15 cellular contexts compared by ENCODE assay signal in genomic region chr3:168117853-168118313, GRCh38. TPM values are rescaled to one million over a fixed set of nuclear protein-coding genes. Genes with fewer than 3 reads are reported as not detected.
DNase-seq lines count a peak whose midpoint lies in the region; ATAC-seq and TF ChIP-seq lines count a peak whose summit lies in the region.
"Had no signal": no experiment of that assay in that cellular context is flagged by ENCODE, and none has a peak within 500 bp of the region (broad histone marks: within the 10 kb centered on the region; RNA-seq: fewer than 3 reads in every experiment).

No MANE protein-coding gene starts in this region.

- H3K9ac ChIP-seq in smooth muscle cell (ENCODE audit: low read depth) = no peak overlapping the region

- H3K4me2 ChIP-seq in smooth muscle cell = no peak overlapping the region

- no peaks in the 10 kb centered on the region for H3K36me3 Mint-ChIP-seq in stimulated activated naive B cell treated with anti-CD40 and anti-IgM and Interleukin-4, amounts not matched to agents 10 μg/mL and 1 μg/mL and 100 μg/mL, for 72 hours
- H3K36me3 Mint-ChIP-seq: naive thymus-derived CD4-positive, alpha-beta T cell had no signal

- ATAC-seq in foreskin keratinocyte (peak; percentile 46), HG03342 (IDR thresholded peaks at IDR 0.05; ENCODE audit: unreplicated experiment) (no peak), GM21723 (IDR thresholded peaks at IDR 0.05; ENCODE audit: unreplicated experiment) (no peak)
- ATAC-seq in stimulated activated naive B cell treated with anti-CD40 and anti-IgM and Interleukin-4, amounts not matched to agents 10 μg/mL and 1 μg/mL and 100 μg/mL, for 72 hours (replicated peaks) = no peak
- ATAC-seq: naive thymus-derived CD4-positive, alpha-beta T cell had no signal

- no peaks in the 10 kb centered on the region for H3K79me2 ChIP-seq in smooth muscle cell (ENCODE audit: low read depth)

- peak overlapping the region; percentile 43 for H2AFZ ChIP-seq in smooth muscle cell (ENCODE audit: low read depth)

- no peaks in the 10 kb centered on the region for H3K9me3 ChIP-seq in SJSA1 (replicated peaks)
- H3K9me3 ChIP-seq in smooth muscle cell (replicated peaks; ENCODE audit: low read depth) = no peaks in the 10 kb centered on the region

- DNase-seq in NCI-H2196 (lab: John Stamatoyannopoulos, UW; ENCODE audit: unreplicated experiment) (peak; percentile 40), NCI-H2196 treated with DMSO at 0.1 percent for 48 hours (lab: John Stamatoyannopoulos, UW; ENCODE audit: unreplicated experiment) (no peak), SJSA1 (ENCODE audit: low read depth in 1 of 2, low spot score in 2 of 2) (peak; percentile 49 to 55), foreskin keratinocyte (peak in 1 of 2 donors; percentile 34), smooth muscle cell (lab: John Stamatoyannopoulos, UW; ENCODE audit: unreplicated experiment) (no peak)
- DNase-seq in stimulated activated naive B cell treated with anti-CD40 and anti-IgM and Interleukin-4, amounts not matched to agents 10 μg/mL and 1 μg/mL and 100 μg/mL, for 72 hours = no peak
- DNase-seq: 8988T; activated B cell treated with CpG ODN at 0.5 μM for 24 hours; MV-4-11; naive thymus-derived CD4-positive, alpha-beta T cell; NCI-H524 treated with DMSO at 0.1 percent for 48 hours; SHP77 treated with DMSO at 0.1 percent for 48 hours had no signal

- no peak overlapping the region for H3K4me3 ChIP-seq in SJSA1
- no peak overlapping the region for H3K4me3 ChIP-seq in smooth muscle cell
- H3K4me3 ChIP-seq: skin epidermis had no signal

- H3K9me3 Mint-ChIP-seq in stimulated activated naive B cell treated with anti-CD40 and anti-IgM and Interleukin-4, amounts not matched to agents 10 μg/mL and 1 μg/mL and 100 μg/mL, for 72 hours = no peaks in the 10 kb centered on the region
- H3K9me3 Mint-ChIP-seq: activated B cell treated with CpG ODN at 0.5 μM for 24 hours had no signal

- H3K36me3 ChIP-seq in SJSA1 (no peaks in the 10 kb centered on the region), smooth muscle cell (ENCODE audit: low read depth) (no peaks in the 10 kb centered on the region)

- H3K27ac ChIP-seq in SJSA1 (peak overlapping the region; percentile 55), foreskin keratinocyte (no peak overlapping the region), smooth muscle cell (ENCODE audit: low read depth) (no peak overlapping the region)

- H3K27ac Mint-ChIP-seq in stimulated activated naive B cell treated with anti-CD40 and anti-IgM and Interleukin-4, amounts not matched to agents 10 μg/mL and 1 μg/mL and 100 μg/mL, for 72 hours = no peak overlapping the region
- H3K27ac Mint-ChIP-seq: activated B cell treated with CpG ODN at 0.5 μM for 24 hours; naive thymus-derived CD4-positive, alpha-beta T cell had no signal

- H3K27me3 Mint-ChIP-seq in stimulated activated naive B cell treated with anti-CD40 and anti-IgM and Interleukin-4, amounts not matched to agents 10 μg/mL and 1 μg/mL and 100 μg/mL, for 72 hours = peaks cover 0 to 4% of the 10 kb centered on the region in 2 donors

- H3K4me3 Mint-ChIP-seq in stimulated activated naive B cell treated with anti-CD40 and anti-IgM and Interleukin-4, amounts not matched to agents 10 μg/mL and 1 μg/mL and 100 μg/mL, for 72 hours = no peak overlapping the region
- H3K4me3 Mint-ChIP-seq: activated B cell treated with CpG ODN at 0.5 μM for 24 hours; naive thymus-derived CD4-positive, alpha-beta T cell had no signal

- no peaks in the 10 kb centered on the region for H3F3A ChIP-seq in smooth muscle cell (ENCODE audit: low read depth)

- TF ChIP-seq CTCF in foreskin keratinocyte (conservative IDR thresholded peaks at IDR 0.05) (no peak), smooth muscle cell (IDR thresholded peaks at IDR 0.05; ENCODE audit: borderline replicate concordance, insufficient read depth, poor library complexity, severe bottlenecking) (no peak)

- H3K27me3 ChIP-seq in SJSA1 (replicated peaks) (no peaks in the 10 kb centered on the region), foreskin keratinocyte (no peaks in the 10 kb centered on the region), smooth muscle cell (ENCODE audit: low read depth) (peaks cover 2% of the 10 kb centered on the region)

- no peaks in the 10 kb centered on the region for H4K20me1 ChIP-seq in smooth muscle cell (ENCODE audit: low read depth)

- no peaks in the 10 kb centered on the region for H3K4me1 Mint-ChIP-seq in stimulated activated naive B cell treated with anti-CD40 and anti-IgM and Interleukin-4, amounts not matched to agents 10 μg/mL and 1 μg/mL and 100 μg/mL, for 72 hours
- H3K4me1 Mint-ChIP-seq: activated B cell treated with CpG ODN at 0.5 μM for 24 hours; naive thymus-derived CD4-positive, alpha-beta T cell had no signal

- WGBS in smooth muscle cell (ENCODE audit: low lambda C conversion rate) = 82% methylated on average over 2 of the region's 2 CpGs

- peaks cover 30% of the 10 kb centered on the region for H3K4me1 ChIP-seq in SJSA1 (replicated peaks)
- peaks cover 11% of the 10 kb centered on the region for H3K4me1 ChIP-seq in foreskin keratinocyte
- H3K4me1 ChIP-seq in smooth muscle cell (ENCODE audit: low read depth) = no peaks in the 10 kb centered on the region

RNA-seq across cellular contexts. Expression of gene GOLIM4, which starts 22.2 kb away (rescaled TPM):
- total RNA-seq in SJSA1 (2014; rRNA removed; shearing (Covaris generic)) = 55.9 and 77.8 TPM in 2 replicates
- total RNA-seq in foreskin keratinocyte = 33.4 and 37.9 TPM in 2 replicates
- 7.4 and 8.2 TPM in 2 replicates for polyA plus RNA-seq in foreskin keratinocyte
- 44.5 and 65.1 TPM in 2 replicates for total RNA-seq in smooth muscle cell
- polyA plus RNA-seq in smooth muscle cell = 45.4 and 59.9 TPM in 2 replicates
- polyA plus RNA-seq: naive thymus-derived CD4-positive, alpha-beta T cell had no signal

Comparison
In these comparisons a context has a peak if more than half of its experiments do, and no peak if none do; other contexts are left out.
1. DNase-seq: peak in NCI-H2196 (single experiment) and SJSA1 (2 of 2); none in NCI-H2196 treated with DMSO at 0.1 percent for 48 hours (single experiment), smooth muscle cell (single experiment) and stimulated activated naive B cell treated with anti-CD40 and anti-IgM and Interleukin-4, amounts not matched to agents 10 μg/mL and 1 μg/mL and 100 μg/mL, for 72 hours (single experiment).